ENCODE assay signal across 26 cellular contexts in genomic region chr2:128564551-128564950, GRCh38.
"Had no signal": no experiment of that assay in that cellular context is flagged by ENCODE, and none has a peak within 500 bp of the region (broad histone marks: within the 10 kb centered on the region; RNA-seq: fewer than 3 reads in every experiment).

No MANE protein-coding gene starts in this region.

- H3K27me3 ChIP-seq: neural progenitor cell, ovary, right lobe of liver, sigmoid colon, stomach, thyroid gland, tibial nerve, upper lobe of left lung, vagina had no signal

- H3K4me1 Mint-ChIP-seq: stimulated activated effector memory CD8-positive, alpha-beta T cell treated with anti-CD3 and anti-CD28 coated beads, Interleukin-12 subunit alpha, Interleukin-12 subunit beta, amount 100 ng/mL, for 72 hours; stimulated activated naive B cell treated with anti-CD40 and anti-IgM and Interleukin-4, amounts not matched to agents 10 μg/mL and 1 μg/mL and 100 μg/mL, for 72 hours had no signal

- H3K9me3 ChIP-seq: ovary, psoas muscle, right lobe of liver, sigmoid colon, stomach, thoracic aorta, thyroid gland, tibial nerve, upper lobe of left lung, vagina had no signal

- H3K9me3 Mint-ChIP-seq: nephron; neural progenitor cell; stimulated activated effector memory CD8-positive, alpha-beta T cell treated with anti-CD3 and anti-CD28 coated beads, Interleukin-12 subunit alpha, Interleukin-12 subunit beta, amount 100 ng/mL, for 72 hours; stimulated activated naive B cell treated with anti-CD40 and anti-IgM and Interleukin-4, amounts not matched to agents 10 μg/mL and 1 μg/mL and 100 μg/mL, for 72 hours; stimulated activated naive CD8-positive, alpha-beta T cell treated with anti-CD3 and anti-CD28 coated beads, Interleukin-15, Interleukin-2, amounts not matched to agents 100 ng/mL and 50 ng/mL, for 24 hours had no signal

- H3K27ac ChIP-seq: neural progenitor cell, ovary, parathyroid adenoma, psoas muscle, right lobe of liver, stomach, upper lobe of left lung had no signal

- H3K4me3 Mint-ChIP-seq: nephron; neural progenitor cell; stimulated activated effector memory CD8-positive, alpha-beta T cell treated with anti-CD3 and anti-CD28 coated beads, Interleukin-12 subunit alpha, Interleukin-12 subunit beta, amount 100 ng/mL, for 72 hours; stimulated activated naive B cell treated with anti-CD40 and anti-IgM and Interleukin-4, amounts not matched to agents 10 μg/mL and 1 μg/mL and 100 μg/mL, for 72 hours; stimulated activated naive CD8-positive, alpha-beta T cell treated with anti-CD3 and anti-CD28 coated beads, Interleukin-15, Interleukin-2, amounts not matched to agents 100 ng/mL and 50 ng/mL, for 24 hours had no signal

- H3K27me3 Mint-ChIP-seq: stimulated activated naive CD8-positive, alpha-beta T cell treated with anti-CD3 and anti-CD28 coated beads, Interleukin-15, Interleukin-2, amounts not matched to agents 100 ng/mL and 50 ng/mL, for 24 hours had no signal

- H3K36me3 ChIP-seq: neural progenitor cell, ovary, right lobe of liver, sigmoid colon, stomach, thoracic aorta, thyroid gland, tibial nerve, upper lobe of left lung, vagina had no signal

- ATAC-seq: psoas muscle; right cardiac atrium; right lobe of liver; stimulated activated naive B cell treated with anti-CD40 and anti-IgM and Interleukin-4, amounts not matched to agents 10 μg/mL and 1 μg/mL and 100 μg/mL, for 72 hours had no signal

- H3K4me3 ChIP-seq: neural progenitor cell, ovary, psoas muscle, right lobe of liver, sigmoid colon, stomach, thoracic aorta, thyroid gland, tibial nerve, upper lobe of left lung, vagina had no signal

- H3K27ac Mint-ChIP-seq: neural progenitor cell; progenitor cell of endocrine pancreas; stimulated activated effector memory CD8-positive, alpha-beta T cell treated with anti-CD3 and anti-CD28 coated beads, Interleukin-12 subunit alpha, Interleukin-12 subunit beta, amount 100 ng/mL, for 72 hours; stimulated activated naive B cell treated with anti-CD40 and anti-IgM and Interleukin-4, amounts not matched to agents 10 μg/mL and 1 μg/mL and 100 μg/mL, for 72 hours; stimulated activated naive CD8-positive, alpha-beta T cell treated with anti-CD3 and anti-CD28 coated beads, Interleukin-15, Interleukin-2, amounts not matched to agents 100 ng/mL and 50 ng/mL, for 24 hours had no signal

- H3K4me1 ChIP-seq: neural progenitor cell, parathyroid adenoma, psoas muscle, right lobe of liver had no signal

- H3K36me3 Mint-ChIP-seq: neural progenitor cell; stimulated activated effector memory CD8-positive, alpha-beta T cell treated with anti-CD3 and anti-CD28 coated beads, Interleukin-12 subunit alpha, Interleukin-12 subunit beta, amount 100 ng/mL, for 72 hours; stimulated activated naive B cell treated with anti-CD40 and anti-IgM and Interleukin-4, amounts not matched to agents 10 μg/mL and 1 μg/mL and 100 μg/mL, for 72 hours had no signal

- DNase-seq: occipital lobe; ovary; posterior cingulate gyrus; psoas muscle; right cardiac atrium; sigmoid colon; small intestine; stimulated activated CD4-positive, alpha-beta T cell treated with anti-CD3 and anti-CD28 coated beads, Interleukin-15, amount 100 ng/mL, for 24 hours; stimulated activated CD4-positive, alpha-beta T cell treated with anti-CD3 and anti-CD28 coated beads, Interleukin-2, amount 100 ng/mL, for 48 hours; stimulated activated CD4-positive, alpha-beta T cell treated with anti-CD3 and anti-CD28 coated beads, Interleukin-4, amount 100 ng/mL, for 24 hours; stimulated activated naive B cell treated with anti-CD40 and anti-IgM and Interleukin-4, amounts not matched to agents 10 μg/mL and 1 μg/mL and 100 μg/mL, for 72 hours; stimulated activated naive CD4-positive, alpha-beta T cell treated with Interleukin-2 at 50 U/mL for 16 hours; stomach; trophoblast cell had no signal
